In genomic region chr12:99767809-99768208, GRCh38 we compare ENCODE assay signal across 8 cellular contexts.
DNase-seq lines count a peak whose midpoint lies in the region; ATAC-seq, FAIRE-seq and TF ChIP-seq lines count a peak whose summit lies in the region.

No MANE protein-coding gene starts in this region.

- ATAC-seq in DND-41 (ENCODE audit: insufficient read depth, low read depth) (no peak), HG02623 (IDR thresholded peaks at IDR 0.05; ENCODE audit: unreplicated experiment) (no peak)

- no peak overlapping the region for H2AK5ac ChIP-seq in mesendoderm (ENCODE audit: low read length)

- H3K9me3 ChIP-seq in DND-41 (ENCODE audit: insufficient read depth, low read length, severe bottlenecking) (no peaks in the 10 kb centered on the region), suprapubic skin (no peaks in the 10 kb centered on the region)
- no peaks in the 10 kb centered on the region for H3K9me3 ChIP-seq in effector memory CD4-positive, alpha-beta T cell (ENCODE audit: control insufficient read depth, low read length)

- no peak overlapping the region for H4K8ac ChIP-seq in mesendoderm (ENCODE audit: low read depth, low read length)

- H2BK120ac ChIP-seq in mesendoderm (ENCODE audit: low read depth, low read length): no peak overlapping the region

- no peak for FAIRE-seq in GM19239 (lab: Jason Lieb, UNC)

- peak; percentile 62 for TF ChIP-seq CTCF in DND-41 (IDR thresholded peaks at IDR 0.05; ENCODE audit: borderline replicate concordance, extremely low read depth, low read length, poor library complexity, severe bottlenecking)
- TF ChIP-seq CTCF in NB4 (IDR thresholded peaks at IDR 0.05; ENCODE audit: low read depth, low read length): peak; percentile 25
- TF ChIP-seq CTCF in suprapubic skin (IDR thresholded peaks at IDR 0.05): peak in 1 of 2 donors; percentile 13

- TF ChIP-seq EP300 in suprapubic skin (IDR thresholded peaks at IDR 0.05): no peak

- H3K9ac ChIP-seq in DND-41 (ENCODE audit: low read depth, low read length): no peak overlapping the region
- no peak overlapping the region for H3K9ac ChIP-seq in mesendoderm (ENCODE audit: low read length)

- H3K23ac ChIP-seq in mesendoderm (ENCODE audit: low read length): no peak overlapping the region

- H3K4me2 ChIP-seq in DND-41 (ENCODE audit: insufficient read depth, low read length) (no peak overlapping the region), mesendoderm (ENCODE audit: low read length) (no peak overlapping the region)

- H3K4me3 ChIP-seq in DND-41 (ENCODE audit: low read depth in 1 of 2, low read length in 2 of 2): no peak overlapping the region
- no peak overlapping the region for H3K4me3 ChIP-seq in NB4 (ENCODE audit: low read depth, low read length)
- H3K4me3 ChIP-seq in mesendoderm (ENCODE audit: low read length): no peak overlapping the region
- H3K4me3 ChIP-seq in effector memory CD4-positive, alpha-beta T cell (ENCODE audit: insufficient read depth, low read depth, low read length, poor library complexity, severe bottlenecking): no peak overlapping the region
- H3K4me3 ChIP-seq in suprapubic skin: no peak overlapping the region

- no peak overlapping the region for H3K4ac ChIP-seq in mesendoderm (ENCODE audit: low read depth, low read length)

- TF ChIP-seq POLR2A in NB4 (IDR thresholded peaks at IDR 0.05; ENCODE audit: extremely low read depth, insufficient read length) (no peak), suprapubic skin (IDR thresholded peaks at IDR 0.05) (no peak)

- H3K27ac ChIP-seq in DND-41 (ENCODE audit: low read length) (no peak overlapping the region), mesendoderm (ENCODE audit: low read depth, low read length) (no peak overlapping the region), suprapubic skin (no peak overlapping the region)
- H3K27ac ChIP-seq in effector memory CD4-positive, alpha-beta T cell (ENCODE audit: insufficient read depth, low read length, poor library complexity, severe bottlenecking): no peak overlapping the region

- no CpG with 5 or more reads among the region's 1 CpG for WGBS in mesendoderm (ENCODE audit: extremely low coverage, insufficient coverage, low lambda C conversion rate)
- WGBS in suprapubic skin: 9% methylated on average over 1 of the region's 1 CpG

- H3K27me3 ChIP-seq in DND-41 (ENCODE audit: insufficient read depth, low read length, poor library complexity) (peaks cover 13% of the 10 kb centered on the region), mesendoderm (ENCODE audit: insufficient read depth, low read length, poor library complexity) (no peaks in the 10 kb centered on the region), suprapubic skin (no peaks in the 10 kb centered on the region)
- H3K27me3 ChIP-seq in effector memory CD4-positive, alpha-beta T cell (replicated peaks; ENCODE audit: control insufficient read depth, insufficient read depth, low read length, poor library complexity, severe bottlenecking): no peaks in the 10 kb centered on the region

- no peaks in the 10 kb centered on the region for H3K79me1 ChIP-seq in mesendoderm (ENCODE audit: low read length)

- no peak overlapping the region for H3K56ac ChIP-seq in mesendoderm (ENCODE audit: low read length)

- no peaks in the 10 kb centered on the region for H3K79me2 ChIP-seq in DND-41 (ENCODE audit: insufficient read depth, low read length)
- H3K79me2 ChIP-seq in mesendoderm (ENCODE audit: control insufficient read depth, insufficient read depth, low read length): no peaks in the 10 kb centered on the region

- DNase-seq in DND-41 (no peak), NB4 (ENCODE audit: low read depth) (peak; percentile 41), astrocyte of the hippocampus (ENCODE audit: low read depth, low spot score) (peak; percentile 28), mesendoderm (peak; percentile 28), suprapubic skin (ENCODE audit: low spot score in 2 of 2) (no peak), GM19239 (ENCODE audit: insufficient read length, low spot score) (no peak)
- DNase-seq in effector memory CD4-positive, alpha-beta T cell: no peak

- no peak overlapping the region for H2BK5ac ChIP-seq in mesendoderm (ENCODE audit: low read length)

- H3K36me3 ChIP-seq in DND-41 (ENCODE audit: insufficient read depth, low read length) (no peaks in the 10 kb centered on the region), mesendoderm (ENCODE audit: control insufficient read depth, insufficient read depth, low read length) (no peaks in the 10 kb centered on the region), suprapubic skin (no peaks in the 10 kb centered on the region)
- no peaks in the 10 kb centered on the region for H3K36me3 ChIP-seq in effector memory CD4-positive, alpha-beta T cell (ENCODE audit: control insufficient read depth, insufficient read depth, low read length)

- no peak overlapping the region for H2AFZ ChIP-seq in DND-41 (ENCODE audit: low read depth, low read length)

- no peaks in the 10 kb centered on the region for H3K4me1 ChIP-seq in DND-41 (ENCODE audit: insufficient read depth, low read length)
- H3K4me1 ChIP-seq in mesendoderm (ENCODE audit: control insufficient read depth, low read depth, low read length): no peaks in the 10 kb centered on the region
- H3K4me1 ChIP-seq in effector memory CD4-positive, alpha-beta T cell (ENCODE audit: control insufficient read depth, insufficient read depth, low read length, poor library complexity, severe bottlenecking): no peaks in the 10 kb centered on the region
- H3K4me1 ChIP-seq in suprapubic skin: no peaks in the 10 kb centered on the region

- H4K5ac ChIP-seq in mesendoderm (ENCODE audit: low read length): no peak overlapping the region

- H3K18ac ChIP-seq in mesendoderm (ENCODE audit: low read length): no peak overlapping the region

- H4K20me1 ChIP-seq in DND-41 (ENCODE audit: insufficient read depth, low read length): no peaks in the 10 kb centered on the region

- H2BK15ac ChIP-seq in mesendoderm (replicated peaks; ENCODE audit: low read depth): no peak overlapping the region

Comparison
In these comparisons a context has a peak if more than half of its experiments do, and no peak if none do; other contexts are left out.
1. DNase-seq: peak in NB4 (single experiment), astrocyte of the hippocampus (single experiment) and mesendoderm (single experiment); none in DND-41 (single experiment), effector memory CD4-positive, alpha-beta T cell (0 of 3), suprapubic skin (0 of 2) and GM19239 (single experiment).